ENCODE assay signal across 26 cellular contexts in genomic region chr10:114030140-114030539, GRCh38. TPM values are rescaled to one million over a fixed set of nuclear protein-coding genes. Genes with fewer than 3 reads are reported as not detected.
"Had no signal": no experiment of that assay in that cellular context is flagged by ENCODE, and none has a peak within 500 bp of the region (broad histone marks: within the 10 kb centered on the region; RNA-seq: fewer than 3 reads in every experiment).

No MANE protein-coding gene starts in this region.

- H3K9me3 ChIP-seq: ascending aorta, esophagus muscularis mucosa, heart right ventricle, left ventricle myocardium inferior, pancreas, prostate gland, sigmoid colon, suprapubic skin, tibial artery had no signal

- H3K27ac Mint-ChIP-seq: activated CD4-positive, alpha-beta T cell treated with anti-CD3 and anti-CD28 coated beads for 36 hours; activated naive CD4-positive, alpha-beta T cell treated with anti-CD3 and anti-CD28 coated beads, Interleukin-2, amount 10 ng/mL, durations not matched to agents 7 days and 5 days; activated naive CD8-positive, alpha-beta T cell treated with anti-CD3 and anti-CD28 coated beads, Interleukin-2, amount 10 ng/mL, durations not matched to agents 7 days and 5 days; brain; effector memory CD8-positive, alpha-beta T cell; mesothelial cell of epicardium; naive thymus-derived CD4-positive, alpha-beta T cell had no signal

- H3K4me3 ChIP-seq: ascending aorta, esophagus muscularis mucosa, heart right ventricle, left ventricle myocardium inferior, lung, pancreas, prostate gland, sigmoid colon, suprapubic skin, tibial artery had no signal

- ATAC-seq: activated CD4-positive, alpha-beta T cell treated with anti-CD3 and anti-CD28 coated beads for 36 hours; heart right ventricle; naive thymus-derived CD4-positive, alpha-beta T cell; pancreas had no signal

- H3K27me3 ChIP-seq: ascending aorta, esophagus muscularis mucosa, heart right ventricle, pancreas, sigmoid colon, suprapubic skin had no signal

- H3K36me3 ChIP-seq: ascending aorta, esophagus muscularis mucosa, heart right ventricle, left ventricle myocardium inferior, pancreas, prostate gland, sigmoid colon, suprapubic skin, tibial artery had no signal

- H3K36me3 Mint-ChIP-seq: brain; mesothelial cell of epicardium; naive thymus-derived CD4-positive, alpha-beta T cell had no signal

- H3K4me1 ChIP-seq: ascending aorta, pancreas, tibial artery had no signal

- H3K4me3 Mint-ChIP-seq: activated CD4-positive, alpha-beta T cell treated with anti-CD3 and anti-CD28 coated beads for 36 hours; activated naive CD4-positive, alpha-beta T cell treated with anti-CD3 and anti-CD28 coated beads, Interleukin-2, amount 10 ng/mL, durations not matched to agents 7 days and 5 days; activated naive CD8-positive, alpha-beta T cell treated with anti-CD3 and anti-CD28 coated beads, Interleukin-2, amount 10 ng/mL, durations not matched to agents 7 days and 5 days; brain; effector memory CD8-positive, alpha-beta T cell; mesothelial cell of epicardium; naive thymus-derived CD4-positive, alpha-beta T cell had no signal

- H3K27ac ChIP-seq: ascending aorta, esophagus muscularis mucosa, heart right ventricle, left ventricle myocardium inferior, pancreas, prostate gland, sigmoid colon, suprapubic skin, tibial artery had no signal

- H3K9me3 Mint-ChIP-seq: activated naive CD4-positive, alpha-beta T cell treated with anti-CD3 and anti-CD28 coated beads, Interleukin-2, amount 10 ng/mL, durations not matched to agents 7 days and 5 days; effector memory CD8-positive, alpha-beta T cell; mesothelial cell of epicardium had no signal

- DNase-seq: activated CD4-positive, alpha-beta T cell treated with anti-CD3 and anti-CD28 coated beads for 36 hours; activated CD4-positive, CD25-positive, alpha-beta regulatory T cell; activated CD8-positive, alpha-beta memory T cell treated with anti-CD3 and anti-CD28 coated beads for 24 hours; activated effector memory CD4-positive, alpha-beta T cell treated with Interleukin-2 at 50 U/mL for 16 hours; activated naive CD4-positive, alpha-beta T cell treated with anti-CD3 and anti-CD28 coated beads, Interleukin-2, amount 10 ng/mL, durations not matched to agents 7 days and 5 days; activated naive CD8-positive, alpha-beta T cell treated with anti-CD3 and anti-CD28 coated beads, Interleukin-2, amount 10 ng/mL, durations not matched to agents 7 days and 5 days; cortex of kidney; effector memory CD8-positive, alpha-beta T cell; foreskin melanocyte; heart right ventricle; left ventricle myocardium inferior; naive thymus-derived CD4-positive, alpha-beta T cell; pancreas; sigmoid colon; small intestine; stimulated activated CD4-positive, alpha-beta T cell treated with anti-CD3 and anti-CD28 coated beads, Interleukin-4, amount 100 ng/mL, for 24 hours; stimulated activated naive CD4-positive, alpha-beta T cell; tibial artery had no signal

RNA-seq across cellular contexts. Expression of gene ADRB1, which starts 13.5 kb away (rescaled TPM):
- total RNA-seq: activated CD4-positive, alpha-beta T cell treated with anti-CD3 and anti-CD28 coated beads for 36 hours; ascending aorta had no signal
- polyA plus RNA-seq: naive thymus-derived CD4-positive, alpha-beta T cell; neural cell had no signal
